In genomic region chr12:113852695-113853490, GRCh38 we compare ENCODE assay signal across 13 cellular contexts.
DNase-seq lines count a peak whose midpoint lies in the region; ATAC-seq and TF ChIP-seq lines count a peak whose summit lies in the region.
"Had no signal": no experiment of that assay in that cellular context is flagged by ENCODE, and none has a peak within 500 bp of the region (broad histone marks: within the 10 kb centered on the region; RNA-seq: fewer than 3 reads in every experiment).

No MANE protein-coding gene starts in this region.

- no peaks in the 10 kb centered on the region for H3K4me1 ChIP-seq in uterus
- H3K4me1 ChIP-seq: body of pancreas had no signal

- ATAC-seq in GM19324 (IDR thresholded peaks at IDR 0.05; ENCODE audit: low FRiP score, unreplicated experiment), result no peak
- ATAC-seq in activated CD4-positive, CD25-positive, alpha-beta regulatory T cell treated with anti-CD3 and anti-CD28 coated beads, Interleukin-2, amount 50 U/mL, for 24 hours, result no peak
- ATAC-seq: body of pancreas; stimulated activated effector memory CD8-positive, alpha-beta T cell treated with anti-CD3 and anti-CD28 coated beads, Interleukin-12 subunit alpha, Interleukin-12 subunit beta, amount 100 ng/mL, for 72 hours had no signal

- H3K4me3 ChIP-seq in uterus, result no peak overlapping the region
- H3K4me3 ChIP-seq: body of pancreas had no signal

- DNase-seq in C1 segment of cervical spinal cord (lab: John Stamatoyannopoulos, UW), result peak in 9 of 14 donors; percentile 12 to 44 (median 29)
- DNase-seq in NCI-H1105 (lab: John Stamatoyannopoulos, UW), result peak; percentile 51
- DNase-seq in SHP77 treated with DMSO at 0.1 percent for 48 hours (lab: John Stamatoyannopoulos, UW), result peak; percentile 34
- no peak for DNase-seq in uterus
- DNase-seq in stimulated activated naive CD4-positive, alpha-beta T cell treated with Interleukin-2 at 50 U/mL for 16 hours (lab: John Stamatoyannopoulos, UW), result no peak
- DNase-seq: activated CD4-positive, alpha-beta T cell treated with anti-CD3 and anti-CD28 coated beads, Interleukin-2, amount 10 ng/mL, durations not matched to agents 24 days and 14 days; naive B cell; stimulated activated CD4-positive, alpha-beta T cell treated with anti-CD3 and anti-CD28 coated beads, Interleukin-2, amount 100 ng/mL, for 48 hours had no signal

- H3K36me3 ChIP-seq in uterus, result no peaks in the 10 kb centered on the region

- TF ChIP-seq CTCF in uterus (IDR thresholded peaks at IDR 0.05), result no peak

- peak overlapping the region; percentile 48 for H3K27ac ChIP-seq in layer of hippocampus (ENCODE audit: low read depth, low read length)
- H3K27ac ChIP-seq in uterus, result no peak overlapping the region
- H3K27ac ChIP-seq: body of pancreas had no signal

- H3K9me3 ChIP-seq in uterus, result no peaks in the 10 kb centered on the region
- H3K9me3 ChIP-seq: body of pancreas had no signal

- TF ChIP-seq POLR2A in uterus (IDR thresholded peaks at IDR 0.05), result no peak

- intact Hi-C loops in uterus (cut with DNase I; ENCODE audit: low total_unique reads), result no loop called here

- H3K27me3 ChIP-seq in layer of hippocampus (ENCODE audit: control insufficient read depth, insufficient read depth, low read length) (no peaks in the 10 kb centered on the region), uterus (no peaks in the 10 kb centered on the region)
- H3K27me3 ChIP-seq: body of pancreas had no signal

Comparison
In these comparisons a context has a peak if more than half of its experiments do, and no peak if none do; other contexts are left out.
1. DNase-seq: peak in C1 segment of cervical spinal cord (9 of 14), NCI-H1105 (single experiment) and SHP77 treated with DMSO at 0.1 percent for 48 hours (single experiment); none in uterus (0 of 2) and stimulated activated naive CD4-positive, alpha-beta T cell treated with Interleukin-2 at 50 U/mL for 16 hours (single experiment).